ENCODE assay signal across 13 cellular contexts in the genomic region with DNA sequence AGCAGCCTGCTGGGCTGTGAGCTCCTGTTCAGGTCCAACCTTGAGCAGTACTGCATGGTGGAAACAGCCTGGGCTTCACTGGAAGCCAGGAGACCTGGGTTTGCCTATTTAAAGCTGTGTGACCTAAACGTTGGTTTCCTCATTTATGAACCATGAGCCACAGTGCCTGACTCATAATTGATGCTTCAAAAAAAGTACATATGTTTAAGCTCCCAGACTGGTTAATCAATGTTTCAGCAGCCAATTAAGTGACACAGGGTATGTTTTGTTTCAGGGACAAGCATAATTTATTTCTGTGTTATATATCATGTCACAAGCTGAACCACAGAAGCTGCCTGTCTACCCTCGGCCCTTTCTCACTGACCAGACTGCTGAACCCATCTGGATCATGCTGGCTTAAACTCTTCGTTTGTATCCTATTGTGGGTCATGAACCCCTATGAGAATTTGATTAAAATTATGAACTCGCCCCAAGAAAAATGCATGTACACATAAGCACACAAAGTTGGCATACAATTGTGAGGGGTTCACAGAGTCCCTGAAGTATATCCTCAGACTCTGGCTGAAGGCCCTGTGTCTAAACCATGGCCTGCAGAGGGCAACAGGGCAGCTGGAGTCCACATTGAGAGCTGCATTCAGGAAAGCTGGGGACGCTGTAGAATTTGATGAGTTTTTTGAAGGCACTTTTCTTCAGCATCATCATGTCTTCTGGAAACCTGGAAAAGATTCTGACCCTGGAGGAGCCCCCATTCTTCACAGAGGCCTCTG. TPM values are rescaled to one million over a fixed set of nuclear protein-coding genes. Genes with fewer than 3 reads are reported as not detected.
DNase-seq lines count a peak whose midpoint lies in the region; ATAC-seq and TF ChIP-seq lines count a peak whose summit lies in the region.
"Had no signal": no experiment of that assay in that cellular context is flagged by ENCODE, and none has a peak within 500 bp of the region (broad histone marks: within the 10 kb centered on the region; RNA-seq: fewer than 3 reads in every experiment).

No MANE protein-coding gene starts in this region.

- H3K36me3 Mint-ChIP-seq in activated naive CD4-positive, alpha-beta T cell treated with anti-CD3 and anti-CD28 coated beads, Interleukin-2, amount 50 U/mL, for 72 hours = no peaks in the 10 kb centered on the region

- H3K4me2 ChIP-seq in fibroblast of lung (ENCODE audit: extremely low read depth, insufficient read depth, low read length) = no peak overlapping the region

- intact Hi-C loops in Panc1 (cut with micrococcal nuclease; ENCODE audit: unreplicated experiment) = no loop called here

- BruUV-seq in Panc1 (replicated peaks; lab: Mats Ljungman, UMichigan) = no TSS peak

- H3K9me3 Mint-ChIP-seq in activated naive CD4-positive, alpha-beta T cell treated with anti-CD3 and anti-CD28 coated beads, Interleukin-2, amount 50 U/mL, for 72 hours = peaks cover 0 to 4% of the 10 kb centered on the region in 2 donors

- H3K4me3 ChIP-seq in Panc1 (ENCODE audit: low read depth in 2 of 2, low read length in 2 of 2) (no peak overlapping the region), fibroblast of lung (replicated peaks in 1 of 4; ENCODE audit: control extremely low read depth in 1 of 4, insufficient read depth in 1 of 4, low read depth in 3 of 4, low read length in 4 of 4) (no peak overlapping the region)
- H3K4me3 ChIP-seq: BLaER1 treated with 17β-estradiol and CSF1 and Interleukin-3, amounts not matched to agents 10 nM and 100 nM; dorsolateral prefrontal cortex had no signal

- H3K27ac ChIP-seq in Panc1 (ENCODE audit: low read length) (no peak overlapping the region), fibroblast of lung (ENCODE audit: insufficient read depth, low read length) (no peak overlapping the region)
- H3K27ac ChIP-seq: BLaER1 treated with 17β-estradiol and CSF1 and Interleukin-3, amounts not matched to agents 10 nM and 100 nM; dorsolateral prefrontal cortex had no signal

- H3K9ac ChIP-seq in fibroblast of lung (ENCODE audit: insufficient read depth, low read length) = no peak overlapping the region
- H3K9ac ChIP-seq: BLaER1 treated with 17β-estradiol and CSF1 and Interleukin-3, amounts not matched to agents 10 nM and 100 nM had no signal

- no peak for DNase-seq in activated naive CD4-positive, alpha-beta T cell treated with anti-CD3 and anti-CD28 coated beads, Interleukin-2, amount 50 U/mL, for 72 hours (ENCODE audit: low spot score in 2 of 2)
- DNase-seq in activated naive CD4-positive, alpha-beta T cell treated with anti-CD3 and anti-CD28 coated beads, Interleukin-2, amount 50 U/mL, for 16 hours = no peak
- DNase-seq in Panc1 (ENCODE audit: low read depth, low spot score) = no peak
- DNase-seq in fibroblast of lung (ENCODE audit: low read depth in 2 of 2) = peak; percentile 43 to 73
- DNase-seq in stromal cell of bone marrow (ENCODE audit: low read depth) = peak; percentile 34
- no peak for DNase-seq in NCI-H2107 (lab: John Stamatoyannopoulos, UW)
- no peak for DNase-seq in NCI-H187 (lab: John Stamatoyannopoulos, UW)
- DNase-seq: dorsolateral prefrontal cortex, hippocampal formation, NCI-H2081, RPMI8226 had no signal

- H3K79me2 ChIP-seq in fibroblast of lung (ENCODE audit: control insufficient read depth, insufficient read depth, low read length) = no peaks in the 10 kb centered on the region

- ATAC-seq in activated naive CD4-positive, alpha-beta T cell treated with anti-CD3 and anti-CD28 coated beads, Interleukin-2, amount 50 U/mL, for 72 hours = peak; percentile 80 to 86
- no peak for ATAC-seq in Panc1
- no peak for ATAC-seq in GM18907 (IDR thresholded peaks at IDR 0.05; ENCODE audit: unreplicated experiment)

- H3K4me1 ChIP-seq in Panc1 (ENCODE audit: control insufficient read depth, insufficient read depth, low read length) (no peaks in the 10 kb centered on the region), fibroblast of lung (ENCODE audit: control insufficient read depth, extremely low read depth, insufficient read depth, low read length) (no peaks in the 10 kb centered on the region)

- POLR2A ChIA-PET in Panc1 (lab: Charles Lee) = no interaction called here

- H3K9me3 ChIP-seq in Panc1 (ENCODE audit: control insufficient read depth, insufficient read depth, low read depth, low read length) (no peaks in the 10 kb centered on the region), fibroblast of lung (ENCODE audit: control insufficient read depth, insufficient read depth, low read depth, low read length) (no peaks in the 10 kb centered on the region)
- H3K9me3 ChIP-seq: BLaER1 treated with 17β-estradiol and CSF1 and Interleukin-3, amounts not matched to agents 10 nM and 100 nM had no signal

- H4K20me1 ChIP-seq in fibroblast of lung (ENCODE audit: control insufficient read depth, extremely low read depth, insufficient read depth, low read length) = no peaks in the 10 kb centered on the region
- H4K20me1 ChIP-seq: BLaER1 treated with 17β-estradiol and CSF1 and Interleukin-3, amounts not matched to agents 10 nM and 100 nM had no signal

- in situ Hi-C loops in Panc1 (cut with HindIII; ENCODE audit: low pct_unique_long_range_greater_than_20kb, low sequenced_read_pairs) = no loop called here

- H3K36me3 ChIP-seq in Panc1 (ENCODE audit: control insufficient read depth, insufficient read depth, low read length) (no peaks in the 10 kb centered on the region), fibroblast of lung (ENCODE audit: control insufficient read depth, insufficient read depth, low read length) (no peaks in the 10 kb centered on the region)

- no peak overlapping the region for H2AFZ ChIP-seq in fibroblast of lung (ENCODE audit: low read length)

- H3K27me3 ChIP-seq in Panc1 (ENCODE audit: control insufficient read depth, insufficient read depth, low read length) (no peaks in the 10 kb centered on the region), fibroblast of lung (ENCODE audit: control insufficient read depth, insufficient read depth, low read length) (no peaks in the 10 kb centered on the region)
- H3K27me3 ChIP-seq: BLaER1 treated with 17β-estradiol and CSF1 and Interleukin-3, amounts not matched to agents 10 nM and 100 nM; dorsolateral prefrontal cortex had no signal

- CTCF ChIA-PET in Panc1 (lab: Charles Lee) = no interaction called here

- peak overlapping the region in 1 of 2 donors; percentile 75 for H3K27ac Mint-ChIP-seq in activated naive CD4-positive, alpha-beta T cell treated with anti-CD3 and anti-CD28 coated beads, Interleukin-2, amount 50 U/mL, for 72 hours

- TF ChIP-seq CTCF in Panc1 (IDR thresholded peaks at IDR 0.05) = 0 out of 2 replicates have a peak, but pooled peaks have one; percentile 12
- no peak for TF ChIP-seq CTCF in fibroblast of lung (conservative IDR thresholded peaks at IDR 0.05 in 1 of 2, IDR thresholded peaks at IDR 0.05 in 1 of 2; ENCODE audit: low read depth in 1 of 2, low read length in 2 of 2)

RNA-seq across cellular contexts. Expression of gene HDC, which starts 23.7 kb away (rescaled TPM):
- total RNA-seq in activated naive CD4-positive, alpha-beta T cell treated with anti-CD3 and anti-CD28 coated beads, Interleukin-2, amount 50 U/mL, for 72 hours = 1 to 10 TPM in 1 of 2 donors, under 1 TPM in 1; 0.66 to 4.0 TPM
- total RNA-seq in Panc1 (2021; ENCODE audit: unreplicated experiment) (not detected), fibroblast of lung (not detected in 2 replicates)
- polyA plus RNA-seq in Panc1 (2012; ENCODE audit: insufficient read length) = not detected
- not detected in 2 replicates for polyA plus RNA-seq in fibroblast of lung
- polyA plus RNA-seq in fibroblast of lung (2012) = not detected in 2 replicates
- not detected in 2 replicates for polyA minus RNA-seq in fibroblast of lung (ENCODE audit: low replicate concordance)

RNA-seq across cellular contexts. Expression of gene SLC27A2, which starts 59.9 kb away (rescaled TPM):
- 10 to 100 TPM; 20.1 to 54.7 TPM for total RNA-seq in activated naive CD4-positive, alpha-beta T cell treated with anti-CD3 and anti-CD28 coated beads, Interleukin-2, amount 50 U/mL, for 72 hours
- total RNA-seq in Panc1 (2021; ENCODE audit: unreplicated experiment) = 0.18 TPM
- not detected for polyA plus RNA-seq in Panc1 (2012; ENCODE audit: insufficient read length)
- under 0.01 and 0.66 TPM in 2 replicates for total RNA-seq in fibroblast of lung
- 0.23 and 0.49 TPM in 2 replicates for polyA plus RNA-seq in fibroblast of lung
- polyA plus RNA-seq in fibroblast of lung (2012) = 0.23 and 0.35 TPM in 2 replicates
- not detected in 2 replicates for polyA minus RNA-seq in fibroblast of lung (ENCODE audit: low replicate concordance)

Comparison
In these comparisons a context has a peak if more than half of its experiments do, and no peak if none do; other contexts are left out.
1. ATAC-seq: peak in activated naive CD4-positive, alpha-beta T cell treated with anti-CD3 and anti-CD28 coated beads, Interleukin-2, amount 50 U/mL, for 72 hours (2 of 2); none in Panc1 (single experiment) and GM18907 (single experiment).
2. DNase-seq: peak in fibroblast of lung (2 of 2) and stromal cell of bone marrow (single experiment); none in activated naive CD4-positive, alpha-beta T cell treated with anti-CD3 and anti-CD28 coated beads, Interleukin-2, amount 50 U/mL, for 72 hours (0 of 2), activated naive CD4-positive, alpha-beta T cell treated with anti-CD3 and anti-CD28 coated beads, Interleukin-2, amount 50 U/mL, for 16 hours (single experiment), Panc1 (single experiment), NCI-H2107 (single experiment) and NCI-H187 (0 of 2).
3. RNA of gene SLC27A2, which starts 59.9 kb away (total RNA-seq): 20.1 to 54.7 TPM in activated naive CD4-positive, alpha-beta T cell treated with anti-CD3 and anti-CD28 coated beads, Interleukin-2, amount 50 U/mL, for 72 hours; under 0.01 to 0.66 TPM in fibroblast of lung and 0.18 TPM in Panc1 (single experiment); every median in the first group is over 10 times any median in the second.